In the genomic region with DNA sequence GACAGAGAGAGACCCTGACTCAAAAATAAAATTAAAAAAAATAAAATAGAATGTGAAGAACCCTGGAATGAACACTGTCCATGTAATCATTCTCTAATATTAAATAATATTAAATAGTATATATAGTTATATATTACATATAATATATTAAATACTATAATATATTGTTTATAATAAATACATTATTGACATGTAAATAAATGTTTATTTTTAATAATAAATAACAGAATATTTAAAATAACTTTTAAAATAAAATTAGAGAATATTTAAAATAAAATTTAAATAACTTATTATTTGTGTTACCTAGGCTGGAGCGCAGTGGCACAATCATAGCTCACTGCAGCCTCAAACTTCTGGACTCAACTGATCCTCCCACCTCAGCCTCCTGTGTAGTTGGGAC, we compare ENCODE assay signal across 19 cellular contexts. TPM values are rescaled to one million over a fixed set of nuclear protein-coding genes. Genes with fewer than 3 reads are reported as not detected.
DNase-seq lines count a peak whose midpoint lies in the region; ATAC-seq, FAIRE-seq and TF ChIP-seq lines count a peak whose summit lies in the region.
"Had no signal": no experiment of that assay in that cellular context is flagged by ENCODE, and none has a peak within 500 bp of the region (broad histone marks: within the 10 kb centered on the region; RNA-seq: fewer than 3 reads in every experiment).

No MANE protein-coding gene starts in this region.

- H3K9me3 ChIP-seq in pancreas, result no peaks in the 10 kb centered on the region
- H3K9me3 ChIP-seq: BLaER1 had no signal

- no peak for TF ChIP-seq CTCF in pancreas (IDR thresholded peaks at IDR 0.05)

- peak; percentile 96 for FAIRE-seq in A204.1 (lab: Jason Lieb, UNC)
- peak; percentile 97 for FAIRE-seq in TTC549 (lab: Jason Lieb, UNC)
- FAIRE-seq in endometrium (lab: Jason Lieb, UNC), result peak; percentile 26
- peak; percentile 89 for FAIRE-seq in pancreas (lab: Jason Lieb, UNC)
- FAIRE-seq: GM12878, H54, HTR-8/SVneo had no signal

- ATAC-seq in pancreas (no peak), GM18511 (IDR thresholded peaks at IDR 0.05; ENCODE audit: unreplicated experiment) (no peak)
- ATAC-seq in activated T-cell treated with anti-CD3 and anti-CD28 coated beads, Interleukin-2, amount 50 U/mL, for 4 hours, result no peak
- ATAC-seq: GM12878, GM23338 had no signal

- peaks cover 37% of the 10 kb centered on the region for H3K36me3 Mint-ChIP-seq in activated T-cell treated with anti-CD3 and anti-CD28 coated beads, Interleukin-2, amount 50 U/mL, for 4 hours (ENCODE audit: insufficient read depth)

- no peak overlapping the region for H3K27ac ChIP-seq in pancreas
- H3K27ac ChIP-seq: 22Rv1, BLaER1 had no signal

- no peak overlapping the region for H3K4me3 ChIP-seq in pancreas
- H3K4me3 ChIP-seq: BLaER1, GM12878, GM23338 had no signal

- H3K27me3 Mint-ChIP-seq in activated T-cell treated with anti-CD3 and anti-CD28 coated beads, Interleukin-2, amount 50 U/mL, for 4 hours (ENCODE audit: low read depth), result no peaks in the 10 kb centered on the region
- H3K27me3 Mint-ChIP-seq: CD4-positive, alpha-beta memory T cell had no signal

- WGBS in pancreas, 2 donors, result 94 to 95% methylated on average over 1 of the region's 1 CpG

- H3K36me3 ChIP-seq in pancreas, result peaks cover 0 to 26% (median 0%) of the 10 kb centered on the region in 3 donors

- H3K27me3 ChIP-seq in pancreas, result no peaks in the 10 kb centered on the region
- H3K27me3 ChIP-seq: BLaER1 had no signal

- peaks cover 47% of the 10 kb centered on the region for H3K4me1 Mint-ChIP-seq in activated T-cell treated with anti-CD3 and anti-CD28 coated beads, Interleukin-2, amount 50 U/mL, for 4 hours (ENCODE audit: low read depth)
- H3K4me1 Mint-ChIP-seq: CD14-positive monocyte, GM23338 had no signal

- no peaks in the 10 kb centered on the region for H3K4me1 ChIP-seq in pancreas

- DNase-seq in pancreas, result no peak
- DNase-seq in epidermal melanocyte (ENCODE audit: insufficient read length, low spot score), result no peak
- DNase-seq in activated T-cell treated with anti-CD3 and anti-CD28 coated beads, Interleukin-2, amount 50 U/mL, for 4 hours, result no peak
- no peak for DNase-seq in Kasumi-1 (lab: John Stamatoyannopoulos, UW)
- DNase-seq: CD4-positive, alpha-beta memory T cell; DMS79 treated with DMSO at 0.1 percent for 48 hours; HCEC 1CT; IMR-90 had no signal

- intact Hi-C loops in pancreas (cut with DNase I), result no loop called here

- no peaks in the 10 kb centered on the region for H3K9me3 Mint-ChIP-seq in activated T-cell treated with anti-CD3 and anti-CD28 coated beads, Interleukin-2, amount 50 U/mL, for 4 hours
- H3K9me3 Mint-ChIP-seq: CD14-positive monocyte; CD4-positive, alpha-beta memory T cell; GM23338 had no signal

- H3K4me3 Mint-ChIP-seq in activated T-cell treated with anti-CD3 and anti-CD28 coated beads, Interleukin-2, amount 50 U/mL, for 4 hours, result no peak overlapping the region
- H3K4me3 Mint-ChIP-seq: CD14-positive monocyte, GM23338 had no signal

RNA-seq across cellular contexts. Expression of a gene that starts 32.1 kb away (rescaled TPM):
- total RNA-seq in pancreas, result 10 to 100 TPM; 14.5 to 26.1 (median 21.3) TPM
- 10 to 100 TPM; 23.8 to 26.6 TPM for polyA plus RNA-seq in pancreas
- 10 to 100 TPM; 16.3 to 20.6 (median 17.0) TPM for total RNA-seq in activated T-cell treated with anti-CD3 and anti-CD28 coated beads, Interleukin-2, amount 50 U/mL, for 4 hours
